In the genomic region with DNA sequence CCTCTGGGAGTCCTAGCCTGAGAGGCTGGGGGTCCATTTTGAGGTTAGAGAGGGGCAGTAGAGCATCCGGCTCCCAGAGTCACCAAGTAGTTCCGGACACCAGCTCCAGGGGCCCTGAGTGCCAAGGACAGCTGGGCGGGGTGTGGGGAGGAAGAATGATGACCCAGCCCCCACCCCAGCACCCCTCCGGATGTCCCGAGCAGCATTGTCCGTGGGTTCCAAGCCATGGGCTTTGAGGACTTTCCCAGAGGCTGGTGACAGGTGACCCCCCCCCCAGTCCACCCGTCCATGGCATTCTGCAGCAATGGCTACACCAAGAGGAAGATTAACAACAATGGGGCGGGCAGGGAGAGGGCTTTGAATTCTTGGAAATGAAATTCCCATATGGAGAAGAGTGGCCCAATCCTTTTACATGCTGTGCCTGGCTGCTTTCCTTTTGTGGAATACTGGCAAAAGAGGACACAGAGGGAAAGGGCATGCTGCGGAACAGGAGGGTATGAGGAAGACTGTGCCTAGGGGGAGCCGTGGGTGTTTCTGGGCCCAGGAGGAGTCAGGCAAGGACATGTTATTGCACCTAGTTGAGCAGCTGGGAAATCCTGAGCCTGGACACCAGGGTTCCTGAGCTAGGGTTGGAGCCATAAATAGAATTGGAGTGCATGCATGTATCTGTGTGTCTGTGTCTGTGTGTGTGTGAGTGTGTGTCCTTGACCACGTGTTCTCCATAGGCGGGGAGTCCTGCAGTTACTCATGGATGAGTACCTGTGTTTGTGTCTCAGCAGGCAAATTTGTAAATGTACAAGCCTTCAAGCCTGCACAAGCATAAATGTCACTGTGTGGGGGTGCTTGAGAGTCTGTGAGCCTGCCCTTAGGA, we compare ENCODE assay signal across 12 cellular contexts. TPM values are rescaled to one million over a fixed set of nuclear protein-coding genes. Genes with fewer than 3 reads are reported as not detected.
DNase-seq lines count a peak whose midpoint lies in the region; TF ChIP-seq lines count a peak whose summit lies in the region.
"Had no signal": no experiment of that assay in that cellular context is flagged by ENCODE, and none has a peak within 500 bp of the region (broad histone marks: within the 10 kb centered on the region; RNA-seq: fewer than 3 reads in every experiment).

No MANE protein-coding gene starts in this region.

- H3K36me3 Mint-ChIP-seq in MCF 10A (ENCODE audit: insufficient read depth, unreplicated experiment) (no peaks in the 10 kb centered on the region), nephron (ENCODE audit: low read depth) (no peaks in the 10 kb centered on the region)
- H3K36me3 Mint-ChIP-seq: activated naive CD4-positive, alpha-beta T cell treated with anti-CD3 and anti-CD28 coated beads, Interleukin-2, amount 50 U/mL, for 72 hours had no signal

- no peak overlapping the region for H3K27ac Mint-ChIP-seq in MCF 10A (ENCODE audit: low read depth, unreplicated experiment)
- peak overlapping the region; percentile 23 to 84 (median 73) for H3K27ac Mint-ChIP-seq in nephron
- H3K27ac Mint-ChIP-seq: activated naive CD4-positive, alpha-beta T cell treated with anti-CD3 and anti-CD28 coated beads, Interleukin-2, amount 50 U/mL, for 72 hours had no signal

- TF ChIP-seq CTCF in MCF 10A (IDR thresholded peaks at IDR 0.05; ENCODE audit: unreplicated experiment): no peak
- TF ChIP-seq CTCF in breast epithelium (IDR thresholded peaks at IDR 0.05): no peak
- no peak for TF ChIP-seq CTCF in fibroblast of mammary gland (conservative IDR thresholded peaks at IDR 0.05; ENCODE audit: control insufficient read depth, insufficient read depth, low read depth, low read length)
- no peak for TF ChIP-seq CTCF in nephron (IDR thresholded peaks at IDR 0.05; ENCODE audit: unreplicated experiment in 3 of 3)

- H3K27me3 Mint-ChIP-seq in MCF 10A (ENCODE audit: insufficient read depth, unreplicated experiment) (no peaks in the 10 kb centered on the region), nephron (ENCODE audit: low read depth) (no peaks in the 10 kb centered on the region)

- DNase-seq in MCF 10A (ENCODE audit: unreplicated experiment): peak; percentile 54
- no peak for DNase-seq in breast epithelium (ENCODE audit: low spot score in 2 of 2)
- DNase-seq in fibroblast of mammary gland (ENCODE audit: low read depth): peak; percentile 52
- no peak for DNase-seq in NCI-H2171 (lab: John Stamatoyannopoulos, UW)
- DNase-seq in DMS153 (lab: John Stamatoyannopoulos, UW): no peak
- DNase-seq in iPS-NIHi11 (ENCODE audit: low spot score): no peak
- DNase-seq in NCI-H2029 treated with DMSO at 0.1 percent for 48 hours (lab: John Stamatoyannopoulos, UW): no peak
- DNase-seq: activated CD4-positive, CD25-positive, alpha-beta regulatory T cell treated with anti-CD3 and anti-CD28 coated beads, Interleukin-2, amount 50 U/mL, for 72 hours; RPMI8226 had no signal

- H3K4me1 Mint-ChIP-seq in MCF 10A (ENCODE audit: insufficient read depth, unreplicated experiment) (peaks cover 8% of the 10 kb centered on the region), nephron (peaks cover 74% of the 10 kb centered on the region)

- peak overlapping the region in 1 of 3 donors; percentile 18 for H3K4me3 ChIP-seq in breast epithelium
- H3K4me3 ChIP-seq in fibroblast of mammary gland (ENCODE audit: control insufficient read depth, low read depth, low read length): no peak overlapping the region

- H3K36me3 ChIP-seq in breast epithelium: no peaks in the 10 kb centered on the region

- POLR2A ChIA-PET in MCF 10A (lab: Yijun Ruan, JAX): interaction anchor here (0.5 to 2.2 kb wide), 13 partner anchors 8 to 168 kb away, joined by 3 to 11 read pairs (median 6); a partner anchor contains a TSS

- no TSS peak for BruUV-seq in MCF 10A (replicated peaks; lab: Mats Ljungman, UMichigan)

- no peaks in the 10 kb centered on the region for H3K27me3 ChIP-seq in breast epithelium

- H3K4me3 Mint-ChIP-seq in MCF 10A (ENCODE audit: unreplicated experiment) (no peak overlapping the region), nephron (peak overlapping the region; percentile 76 to 93 (median 86))

- H3K4me1 ChIP-seq in breast epithelium: no peaks in the 10 kb centered on the region

- intact Hi-C loops in MCF 10A (cut with micrococcal nuclease) (no loop called here), breast epithelium (cut with DNase I; ENCODE audit: low total_unique reads) (no loop called here)

- no peak overlapping the region for H3K27ac ChIP-seq in breast epithelium

- CTCF ChIA-PET in MCF 10A (lab: Yijun Ruan, JAX): interaction anchor here (0.6 to 3.8 kb wide), 15 partner anchors 8 to 174 kb away, joined by 3 to 69 read pairs (median 5); no protein-coding TSS in a partner anchor

- H3K9me3 ChIP-seq in breast epithelium: no peaks in the 10 kb centered on the region

- no peak for TF ChIP-seq POLR2A in breast epithelium (IDR thresholded peaks at IDR 0.05)

- H3K9me3 Mint-ChIP-seq in MCF 10A (ENCODE audit: unreplicated experiment) (no peaks in the 10 kb centered on the region), nephron (no peaks in the 10 kb centered on the region)
- H3K9me3 Mint-ChIP-seq: activated naive CD4-positive, alpha-beta T cell treated with anti-CD3 and anti-CD28 coated beads, Interleukin-2, amount 50 U/mL, for 72 hours had no signal

RNA-seq across cellular contexts. Expression of a gene that starts 1.0 kb away (rescaled TPM):
- total RNA-seq in MCF 10A (2022) (0.07 TPM in 1 of 2 replicates, not detected in the other), breast epithelium (100 to 1,000 TPM in 1 of 3 donors, 1 to 10 TPM in 2; 3.9 to 229 (median 6.4) TPM)
- total RNA-seq: activated naive CD4-positive, alpha-beta T cell treated with anti-CD3 and anti-CD28 coated beads, Interleukin-2, amount 50 U/mL, for 72 hours had no signal

RNA-seq across cellular contexts. Expression of a gene that starts 18.1 kb away (rescaled TPM):
- total RNA-seq in MCF 10A (2022) (13.8 and 19.7 TPM in 2 replicates), breast epithelium (10 to 100 TPM; 21.0 to 35.7 (median 24.5) TPM)

RNA-seq across cellular contexts. Expression of a gene that starts 34.9 kb away (rescaled TPM):
- not detected in 2 replicates for total RNA-seq in MCF 10A (2022)
- total RNA-seq in breast epithelium: 1 to 10 TPM in 1 of 3 donors, not detected in 2; 4.5 TPM
- total RNA-seq: A172; activated naive CD4-positive, alpha-beta T cell treated with anti-CD3 and anti-CD28 coated beads, Interleukin-2, amount 50 U/mL, for 72 hours had no signal

RNA-seq across cellular contexts. Expression of a gene that starts 35.2 kb away (rescaled TPM):
- 0.07 TPM in 1 of 2 replicates, not detected in the other for total RNA-seq in MCF 10A (2022)
- not detected for total RNA-seq in breast epithelium
- total RNA-seq: A172 had no signal

RNA-seq across cellular contexts. Expression of a gene that starts 46.6 kb away (rescaled TPM):
- not detected in 2 replicates for total RNA-seq in MCF 10A (2022)
- total RNA-seq in breast epithelium: under 1 TPM in 1 of 3 donors, not detected in 2; 0.15 TPM
- total RNA-seq: A172; activated naive CD4-positive, alpha-beta T cell treated with anti-CD3 and anti-CD28 coated beads, Interleukin-2, amount 50 U/mL, for 72 hours had no signal

Comparison
In these comparisons a context has a peak if more than half of its experiments do, and no peak if none do; other contexts are left out.
1. DNase-seq: peak in MCF 10A (single experiment) and fibroblast of mammary gland (single experiment); none in breast epithelium (0 of 2), NCI-H2171 (single experiment), DMS153 (single experiment), iPS-NIHi11 (single experiment) and NCI-H2029 treated with DMSO at 0.1 percent for 48 hours (single experiment).